In the genomic region with DNA sequence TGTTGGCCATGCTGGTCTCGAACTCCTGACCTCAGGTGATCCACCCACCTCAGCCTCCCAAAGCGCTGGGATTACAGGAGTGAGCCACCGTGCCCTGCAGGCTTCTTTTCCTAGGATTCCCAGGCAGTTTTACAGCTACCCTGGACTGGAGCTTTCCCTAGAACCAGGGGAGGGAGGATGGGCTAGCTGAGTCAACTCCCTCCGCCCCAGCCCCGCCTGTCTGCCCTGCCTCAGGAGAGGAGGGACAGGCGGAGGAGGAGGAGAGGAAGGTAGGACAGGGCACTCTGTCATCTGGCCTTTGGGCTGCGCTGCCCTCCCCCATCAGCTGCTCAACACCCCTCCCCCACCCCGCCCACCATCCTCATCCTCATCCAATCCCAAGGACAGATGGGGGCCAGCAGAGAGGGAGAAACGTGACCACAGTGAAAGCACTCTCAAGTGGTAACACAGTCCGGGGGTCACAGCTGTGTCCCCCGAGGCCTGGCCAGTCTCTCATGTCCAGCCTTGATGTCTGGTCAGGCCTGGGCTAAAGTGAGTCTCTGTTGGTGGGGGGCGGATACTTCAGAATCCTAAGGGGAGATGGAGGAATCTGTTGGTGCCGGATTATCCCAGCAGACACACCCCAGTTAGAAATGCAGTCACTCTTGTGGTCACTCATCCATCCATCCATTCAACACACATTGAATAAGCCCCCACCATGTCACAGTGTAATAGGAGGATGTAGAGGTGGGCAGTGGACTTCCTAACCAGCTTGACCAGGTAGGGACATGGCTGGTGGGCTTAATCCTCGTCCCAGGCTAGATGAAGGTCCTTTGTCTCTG, we compare ENCODE assay signal across 1 cellular context.
TF ChIP-seq lines count a peak whose summit lies in the region.

No MANE protein-coding gene starts in this region.

TF ChIP-seq in GM23338, 12 proteins besides CTCF, POLR2A, EP300 and RAD21 (continued from another document):
- TF ChIP-seq, protein P1, sequence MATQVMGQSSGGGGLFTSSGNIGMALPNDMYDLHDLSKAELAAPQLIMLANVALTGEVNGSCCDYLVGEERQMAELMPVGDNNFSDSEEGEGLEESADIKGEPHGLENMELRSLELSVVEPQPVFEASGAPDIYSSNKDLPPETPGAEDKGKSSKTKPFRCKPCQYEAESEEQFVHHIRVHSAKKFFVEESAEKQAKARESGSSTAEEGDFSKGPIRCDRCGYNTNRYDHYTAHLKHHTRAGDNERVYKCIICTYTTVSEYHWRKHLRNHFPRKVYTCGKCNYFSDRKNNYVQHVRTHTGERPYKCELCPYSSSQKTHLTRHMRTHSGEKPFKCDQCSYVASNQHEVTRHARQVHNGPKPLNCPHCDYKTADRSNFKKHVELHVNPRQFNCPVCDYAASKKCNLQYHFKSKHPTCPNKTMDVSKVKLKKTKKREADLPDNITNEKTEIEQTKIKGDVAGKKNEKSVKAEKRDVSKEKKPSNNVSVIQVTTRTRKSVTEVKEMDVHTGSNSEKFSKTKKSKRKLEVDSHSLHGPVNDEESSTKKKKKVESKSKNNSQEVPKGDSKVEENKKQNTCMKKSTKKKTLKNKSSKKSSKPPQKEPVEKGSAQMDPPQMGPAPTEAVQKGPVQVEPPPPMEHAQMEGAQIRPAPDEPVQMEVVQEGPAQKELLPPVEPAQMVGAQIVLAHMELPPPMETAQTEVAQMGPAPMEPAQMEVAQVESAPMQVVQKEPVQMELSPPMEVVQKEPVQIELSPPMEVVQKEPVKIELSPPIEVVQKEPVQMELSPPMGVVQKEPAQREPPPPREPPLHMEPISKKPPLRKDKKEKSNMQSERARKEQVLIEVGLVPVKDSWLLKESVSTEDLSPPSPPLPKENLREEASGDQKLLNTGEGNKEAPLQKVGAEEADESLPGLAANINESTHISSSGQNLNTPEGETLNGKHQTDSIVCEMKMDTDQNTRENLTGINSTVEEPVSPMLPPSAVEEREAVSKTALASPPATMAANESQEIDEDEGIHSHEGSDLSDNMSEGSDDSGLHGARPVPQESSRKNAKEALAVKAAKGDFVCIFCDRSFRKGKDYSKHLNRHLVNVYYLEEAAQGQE (IDR thresholded peaks at IDR 0.05; ENCODE audit: unreplicated experiment): no peak
- TF ChIP-seq STAT1 (IDR thresholded peaks at IDR 0.05; ENCODE audit: unreplicated experiment): no peak
- TF ChIP-seq ZNF331 (CRISPR knock-in tag; IDR thresholded peaks at IDR 0.05; ENCODE audit: low read depth): no peak
- no peak for TF ChIP-seq JUNB (IDR thresholded peaks at IDR 0.05; ENCODE audit: unreplicated experiment)
- no peak for TF ChIP-seq CREB1 (CRISPR knock-in tag; IDR thresholded peaks at IDR 0.05; ENCODE audit: low read depth)
- no peak for TF ChIP-seq EZH2 (IDR thresholded peaks at IDR 0.05; ENCODE audit: low read depth, unreplicated experiment)
- TF ChIP-seq POLR2AphosphoS5 (IDR thresholded peaks at IDR 0.05; ENCODE audit: low read depth): no peak
- TF ChIP-seq, protein P2, sequence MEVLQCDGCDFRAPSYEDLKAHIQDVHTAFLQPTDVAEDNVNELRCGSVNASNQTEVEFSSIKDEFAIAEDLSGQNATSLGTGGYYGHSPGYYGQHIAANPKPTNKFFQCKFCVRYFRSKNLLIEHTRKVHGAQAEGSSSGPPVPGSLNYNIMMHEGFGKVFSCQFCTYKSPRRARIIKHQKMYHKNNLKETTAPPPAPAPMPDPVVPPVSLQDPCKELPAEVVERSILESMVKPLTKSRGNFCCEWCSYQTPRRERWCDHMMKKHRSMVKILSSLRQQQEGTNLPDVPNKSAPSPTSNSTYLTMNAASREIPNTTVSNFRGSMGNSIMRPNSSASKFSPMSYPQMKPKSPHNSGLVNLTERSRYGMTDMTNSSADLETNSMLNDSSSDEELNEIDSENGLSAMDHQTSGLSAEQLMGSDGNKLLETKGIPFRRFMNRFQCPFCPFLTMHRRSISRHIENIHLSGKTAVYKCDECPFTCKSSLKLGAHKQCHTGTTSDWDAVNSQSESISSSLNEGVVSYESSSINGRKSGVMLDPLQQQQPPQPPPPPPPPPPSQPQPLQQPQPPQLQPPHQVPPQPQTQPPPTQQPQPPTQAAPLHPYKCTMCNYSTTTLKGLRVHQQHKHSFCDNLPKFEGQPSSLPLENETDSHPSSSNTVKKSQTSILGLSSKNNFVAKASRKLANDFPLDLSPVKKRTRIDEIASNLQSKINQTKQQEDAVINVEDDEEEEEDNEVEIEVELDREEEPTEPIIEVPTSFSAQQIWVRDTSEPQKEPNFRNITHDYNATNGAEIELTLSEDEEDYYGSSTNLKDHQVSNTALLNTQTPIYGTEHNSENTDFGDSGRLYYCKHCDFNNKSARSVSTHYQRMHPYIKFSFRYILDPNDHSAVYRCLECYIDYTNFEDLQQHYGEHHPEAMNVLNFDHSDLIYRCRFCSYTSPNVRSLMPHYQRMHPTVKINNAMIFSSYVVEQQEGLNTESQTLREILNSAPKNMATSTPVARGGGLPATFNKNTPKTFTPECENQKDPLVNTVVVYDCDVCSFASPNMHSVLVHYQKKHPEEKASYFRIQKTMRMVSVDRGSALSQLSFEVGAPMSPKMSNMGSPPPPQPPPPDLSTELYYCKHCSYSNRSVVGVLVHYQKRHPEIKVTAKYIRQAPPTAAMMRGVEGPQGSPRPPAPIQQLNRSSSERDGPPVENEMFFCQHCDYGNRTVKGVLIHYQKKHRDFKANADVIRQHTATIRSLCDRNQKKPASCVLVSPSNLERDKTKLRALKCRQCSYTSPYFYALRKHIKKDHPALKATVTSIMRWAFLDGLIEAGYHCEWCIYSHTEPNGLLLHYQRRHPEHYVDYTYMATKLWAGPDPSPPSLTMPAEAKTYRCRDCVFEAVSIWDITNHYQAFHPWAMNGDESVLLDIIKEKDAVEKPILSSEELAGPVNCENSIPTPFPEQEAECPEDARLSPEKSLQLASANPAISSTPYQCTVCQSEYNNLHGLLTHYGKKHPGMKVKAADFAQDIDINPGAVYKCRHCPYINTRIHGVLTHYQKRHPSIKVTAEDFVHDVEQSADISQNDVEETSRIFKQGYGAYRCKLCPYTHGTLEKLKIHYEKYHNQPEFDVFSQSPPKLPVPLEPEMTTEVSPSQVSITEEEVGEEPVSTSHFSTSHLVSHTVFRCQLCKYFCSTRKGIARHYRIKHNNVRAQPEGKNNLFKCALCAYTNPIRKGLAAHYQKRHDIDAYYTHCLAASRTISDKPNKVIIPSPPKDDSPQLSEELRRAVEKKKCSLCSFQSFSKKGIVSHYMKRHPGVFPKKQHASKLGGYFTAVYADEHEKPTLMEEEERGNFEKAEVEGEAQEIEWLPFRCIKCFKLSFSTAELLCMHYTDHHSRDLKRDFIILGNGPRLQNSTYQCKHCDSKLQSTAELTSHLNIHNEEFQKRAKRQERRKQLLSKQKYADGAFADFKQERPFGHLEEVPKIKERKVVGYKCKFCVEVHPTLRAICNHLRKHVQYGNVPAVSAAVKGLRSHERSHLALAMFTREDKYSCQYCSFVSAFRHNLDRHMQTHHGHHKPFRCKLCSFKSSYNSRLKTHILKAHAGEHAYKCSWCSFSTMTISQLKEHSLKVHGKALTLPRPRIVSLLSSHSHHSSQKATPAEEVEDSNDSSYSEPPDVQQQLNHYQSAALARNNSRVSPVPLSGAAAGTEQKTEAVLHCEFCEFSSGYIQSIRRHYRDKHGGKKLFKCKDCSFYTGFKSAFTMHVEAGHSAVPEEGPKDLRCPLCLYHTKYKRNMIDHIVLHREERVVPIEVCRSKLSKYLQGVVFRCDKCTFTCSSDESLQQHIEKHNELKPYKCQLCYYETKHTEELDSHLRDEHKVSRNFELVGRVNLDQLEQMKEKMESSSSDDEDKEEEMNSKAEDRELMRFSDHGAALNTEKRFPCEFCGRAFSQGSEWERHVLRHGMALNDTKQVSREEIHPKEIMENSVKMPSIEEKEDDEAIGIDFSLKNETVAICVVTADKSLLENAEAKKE (CRISPR knock-in tag; IDR thresholded peaks at IDR 0.05): no peak
- TF ChIP-seq NANOG (IDR thresholded peaks at IDR 0.05; ENCODE audit: borderline replicate concordance): no peak
- TF ChIP-seq ZNF114 (CRISPR knock-in tag; IDR thresholded peaks at IDR 0.05): no peak
- TF ChIP-seq, protein P3, sequence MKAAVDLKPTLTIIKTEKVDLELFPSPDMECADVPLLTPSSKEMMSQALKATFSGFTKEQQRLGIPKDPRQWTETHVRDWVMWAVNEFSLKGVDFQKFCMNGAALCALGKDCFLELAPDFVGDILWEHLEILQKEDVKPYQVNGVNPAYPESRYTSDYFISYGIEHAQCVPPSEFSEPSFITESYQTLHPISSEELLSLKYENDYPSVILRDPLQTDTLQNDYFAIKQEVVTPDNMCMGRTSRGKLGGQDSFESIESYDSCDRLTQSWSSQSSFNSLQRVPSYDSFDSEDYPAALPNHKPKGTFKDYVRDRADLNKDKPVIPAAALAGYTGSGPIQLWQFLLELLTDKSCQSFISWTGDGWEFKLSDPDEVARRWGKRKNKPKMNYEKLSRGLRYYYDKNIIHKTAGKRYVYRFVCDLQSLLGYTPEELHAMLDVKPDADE (IDR thresholded peaks at IDR 0.05): no peak
